ENCODE assay signal across 24 cellular contexts in genomic region chr2:11520092-11520693, GRCh38.
"Had no signal": no experiment of that assay in that cellular context is flagged by ENCODE, and none has a peak within 500 bp of the region (broad histone marks: within the 10 kb centered on the region; RNA-seq: fewer than 3 reads in every experiment).

No MANE protein-coding gene starts in this region.

- H3K4me3 Mint-ChIP-seq: activated CD4-positive, alpha-beta T cell treated with anti-CD3 and anti-CD28 coated beads for 36 hours; activated CD8-positive, alpha-beta T cell treated with anti-CD3 and anti-CD28 coated beads for 36 hours; activated naive CD4-positive, alpha-beta T cell treated with anti-CD3 and anti-CD28 coated beads, Interleukin-2, amount 50 U/mL, for 24 hours; activated T-cell treated with anti-CD3 and anti-CD28 coated beads, Interleukin-2, amount 50 U/mL, for 72 hours; brain; central memory CD8-positive, alpha-beta T cell had no signal

- H3K27ac Mint-ChIP-seq: activated CD4-positive, alpha-beta T cell treated with anti-CD3 and anti-CD28 coated beads for 36 hours; activated CD8-positive, alpha-beta T cell treated with anti-CD3 and anti-CD28 coated beads for 36 hours; activated naive CD4-positive, alpha-beta T cell treated with anti-CD3 and anti-CD28 coated beads, Interleukin-2, amount 50 U/mL, for 24 hours; activated T-cell treated with anti-CD3 and anti-CD28 coated beads, Interleukin-2, amount 50 U/mL, for 72 hours; activated T-helper 2 cell treated with anti-CD3 and anti-CD28 coated beads, Interferon-gamma antibody, Interleukin-2, Interleukin-4, amounts not matched to agents 10 μg/mL and 5 μg/mL and 100 μg/mL, durations not matched to agents 14 hours and 24 hours and 36 hours; brain had no signal

- H3K9me3 ChIP-seq: MG63, Peyer's patch, SK-N-SH had no signal

- H3K4me1 ChIP-seq: Peyer's patch, SJCRH30 had no signal

- DNase-seq: activated CD4-positive, alpha-beta T cell treated with anti-CD3 and anti-CD28 coated beads for 36 hours; activated CD8-positive, alpha-beta memory T cell treated with anti-CD3 and anti-CD28 coated beads, Interleukin-2, amount 50 U/mL, for 4 hours; activated CD8-positive, alpha-beta T cell treated with anti-CD3 and anti-CD28 coated beads for 36 hours; activated T-cell treated with anti-CD3 and anti-CD28 coated beads, Interleukin-2, amount 50 U/mL, for 72 hours; aorta; MG63; MV-4-11; NCI-H1092 treated with DMSO at 0.1 percent for 48 hours; NCI-H1417 treated with DMSO at 0.1 percent for 48 hours; NCI-H1694; NCI-H2029 treated with DMSO at 0.1 percent for 48 hours; NCI-H510A treated with DMSO at 0.1 percent for 48 hours; NCI-H69; Peyer's patch; Right ventricle myocardium superior; SJCRH30; SK-N-SH; T-helper 1 cell had no signal

- H3K27me3 ChIP-seq: MG63, Peyer's patch had no signal

- H3K36me3 Mint-ChIP-seq: activated naive CD4-positive, alpha-beta T cell treated with anti-CD3 and anti-CD28 coated beads, Interleukin-2, amount 50 U/mL, for 24 hours had no signal

- ATAC-seq: activated CD4-positive, alpha-beta T cell treated with anti-CD3 and anti-CD28 coated beads for 36 hours; activated CD8-positive, alpha-beta T cell treated with anti-CD3 and anti-CD28 coated beads for 36 hours; activated T-cell treated with anti-CD3 and anti-CD28 coated beads, Interleukin-2, amount 50 U/mL, for 72 hours had no signal

- H3K4me2 ChIP-seq: SK-N-SH had no signal

- H3K36me3 ChIP-seq: MG63, Peyer's patch, SJCRH30 had no signal

- H3K4me3 ChIP-seq: MG63, Peyer's patch, SJCRH30 had no signal

- H3K9ac ChIP-seq: SK-N-SH had no signal

- H3K9me2 ChIP-seq: SK-N-SH had no signal

- H3K4me1 Mint-ChIP-seq: activated CD4-positive, alpha-beta T cell treated with anti-CD3 and anti-CD28 coated beads for 36 hours; activated naive CD4-positive, alpha-beta T cell treated with anti-CD3 and anti-CD28 coated beads, Interleukin-2, amount 50 U/mL, for 24 hours; central memory CD8-positive, alpha-beta T cell had no signal

- H3K27ac ChIP-seq: Peyer's patch, RWPE1, SJCRH30, VCaP had no signal

- H3K9me3 Mint-ChIP-seq: activated naive CD4-positive, alpha-beta T cell treated with anti-CD3 and anti-CD28 coated beads, Interleukin-2, amount 50 U/mL, for 24 hours; activated T-helper 2 cell treated with anti-CD3 and anti-CD28 coated beads, Interferon-gamma antibody, Interleukin-2, Interleukin-4, amounts not matched to agents 10 μg/mL and 5 μg/mL and 100 μg/mL, durations not matched to agents 14 hours and 24 hours and 36 hours had no signal
